In genomic region chr7:27602766-27603165, GRCh38 we compare ENCODE assay signal across 30 cellular contexts. TPM values are rescaled to one million over a fixed set of nuclear protein-coding genes. Genes with fewer than 3 reads are reported as not detected.
DNase-seq lines count a peak whose midpoint lies in the region; ATAC-seq lines count a peak whose summit lies in the region.
"Had no signal": no experiment of that assay in that cellular context is flagged by ENCODE, and none has a peak within 500 bp of the region (broad histone marks: within the 10 kb centered on the region; RNA-seq: fewer than 3 reads in every experiment).

No MANE protein-coding gene starts in this region.

- peak overlapping the region; percentile 73 for H3K9ac ChIP-seq in HUES6 (ENCODE audit: low read length)
- H3K9ac ChIP-seq: parathyroid adenoma had no signal

- intact Hi-C loops in left ventricle myocardium superior (cut with micrococcal nuclease) = no loop called here

- H3K27me3 ChIP-seq in ACC112 (ENCODE audit: insufficient read depth, low read length) (no peaks in the 10 kb centered on the region), HUES6 (ENCODE audit: control insufficient read depth, insufficient read depth, low read length) (no peaks in the 10 kb centered on the region), ectodermal cell (ENCODE audit: control insufficient read depth, insufficient read depth, low read length, poor library complexity, severe bottlenecking) (no peaks in the 10 kb centered on the region)
- H3K27me3 ChIP-seq: heart right ventricle, Peyer's patch, right atrium auricular region, spleen had no signal

- peak; percentile 67 for DNase-seq in iPS-NIHi11 (ENCODE audit: low spot score)
- DNase-seq in medulla oblongata (ENCODE audit: extremely low spot score) = no peak
- DNase-seq in left ventricle myocardium superior = no peak
- DNase-seq in NCI-H146 treated with DMSO at 0.1 percent for 48 hours (lab: John Stamatoyannopoulos, UW; ENCODE audit: unreplicated experiment) = no peak
- no peak for DNase-seq in HuH-7 (ENCODE audit: low spot score)
- DNase-seq: activated CD4-positive, alpha-beta T cell treated with anti-CD3 and anti-CD28 coated beads, Interleukin-2, amount 50 U/mL, for 48 hours; activated CD8-positive, alpha-beta memory T cell treated with anti-CD3 and anti-CD28 coated beads, Interleukin-2, amount 50 U/mL, for 48 hours; amygdala; DMS153; effector memory CD4-positive, alpha-beta T cell; foreskin fibroblast; heart right ventricle; islet precursor cell; Karpas-422; left ventricle myocardium inferior; mucosa of descending colon; NCI-H146; NCI-H2171; NCI-H510A; Peyer's patch; SHP77 treated with DMSO at 0.1 percent for 48 hours; spleen; stimulated activated CD4-positive, alpha-beta T cell treated with anti-CD3 and anti-CD28 coated beads, Interleukin-2, amount 100 ng/mL, for 48 hours had no signal

- H3K36me3 ChIP-seq in ACC112 (ENCODE audit: insufficient read depth, low read length) (no peaks in the 10 kb centered on the region), HUES6 (ENCODE audit: control insufficient read depth, insufficient read depth, low read length) (no peaks in the 10 kb centered on the region), ectodermal cell (ENCODE audit: control insufficient read depth, insufficient read depth, low read length) (no peaks in the 10 kb centered on the region)
- H3K36me3 ChIP-seq: HAP-1, heart right ventricle, left ventricle myocardium inferior, Peyer's patch, right atrium auricular region, spleen had no signal

- H3K4me1 ChIP-seq in ACC112 (ENCODE audit: control insufficient read depth, insufficient read depth, low read length, unreplicated experiment) (peaks cover 31% of the 10 kb centered on the region), HUES6 (ENCODE audit: control insufficient read depth, insufficient read depth, low read length) (peaks cover 60% of the 10 kb centered on the region), ectodermal cell (ENCODE audit: control insufficient read depth, insufficient read depth, low read length) (peaks cover 24% of the 10 kb centered on the region)
- H3K4me1 ChIP-seq: heart right ventricle, left ventricle myocardium inferior, parathyroid adenoma, right atrium auricular region had no signal

- ATAC-seq in left ventricle myocardium superior = no peak
- ATAC-seq: heart right ventricle; mucosa of descending colon; natural killer cell treated with Interleukin-12 subunit alpha and Interleukin-12 subunit beta and Interleukin-15 and Interleukin-18, amount 100 ng/mL, for 72 hours had no signal

- H2AFZ ChIP-seq in ACC112 (ENCODE audit: low read length, unreplicated experiment) = no peak overlapping the region
- H2AFZ ChIP-seq: parathyroid adenoma had no signal

- WGBS in ectodermal cell, 2 experiments = 1 to 2% methylated on average over 4 of the region's 4 CpGs

- H3K9me3 ChIP-seq in HUES6 (ENCODE audit: control insufficient read depth, insufficient read depth, low read depth, low read length) (no peaks in the 10 kb centered on the region), ectodermal cell (ENCODE audit: control insufficient read depth, low read length) (no peaks in the 10 kb centered on the region)
- H3K9me3 ChIP-seq: HAP-1, heart right ventricle, left ventricle myocardium inferior, mucosa of descending colon, Peyer's patch, right atrium auricular region, spleen had no signal

- no peak overlapping the region for H3K27ac ChIP-seq in ACC112 (ENCODE audit: low read depth, low read length)
- peak overlapping the region; percentile 88 for H3K27ac ChIP-seq in HUES6 (ENCODE audit: low read depth, low read length)
- H3K27ac ChIP-seq in ectodermal cell (ENCODE audit: insufficient read depth, low read depth, low read length, poor library complexity, severe bottlenecking) = peak overlapping the region; percentile 22
- H3K27ac ChIP-seq: heart right ventricle, left ventricle myocardium inferior, parathyroid adenoma, Peyer's patch, right atrium auricular region, spleen had no signal

- H3K79me2 ChIP-seq in ACC112 (ENCODE audit: control insufficient read depth, insufficient read depth, low read length, unreplicated experiment) = no peaks in the 10 kb centered on the region
- H3K79me2 ChIP-seq: parathyroid adenoma had no signal

- H3K4me3 ChIP-seq in ACC112 (ENCODE audit: low read depth, low read length) (peak overlapping the region; percentile 9; the same call in 1 of the 2 replicates), HUES6 (ENCODE audit: low read depth, low read length) (peak overlapping the region; percentile 43), ectodermal cell (ENCODE audit: insufficient read depth, low read depth, low read length) (peak overlapping the region; percentile 19)
- H3K4me3 ChIP-seq: HAP-1, heart right ventricle, left ventricle myocardium inferior, mucosa of descending colon, Peyer's patch, right atrium auricular region, spleen had no signal

RNA-seq across cellular contexts. Expression of gene HIBADH, which starts 59.9 kb away (rescaled TPM):
- 39.0 TPM for polyA plus RNA-seq in ectodermal cell (2013, experiment 1 of 4)
- polyA plus RNA-seq in ectodermal cell (2013, experiment 2 of 4) = 34.3 TPM
- 32.2 TPM for polyA plus RNA-seq in ectodermal cell (2013, experiment 3 of 4)
- polyA plus RNA-seq in ectodermal cell (2013, experiment 4 of 4) = 37.4 TPM
- 109 TPM for total RNA-seq in left ventricle myocardium superior
